ENCODE assay signal across 7 cellular contexts in the genomic region with DNA sequence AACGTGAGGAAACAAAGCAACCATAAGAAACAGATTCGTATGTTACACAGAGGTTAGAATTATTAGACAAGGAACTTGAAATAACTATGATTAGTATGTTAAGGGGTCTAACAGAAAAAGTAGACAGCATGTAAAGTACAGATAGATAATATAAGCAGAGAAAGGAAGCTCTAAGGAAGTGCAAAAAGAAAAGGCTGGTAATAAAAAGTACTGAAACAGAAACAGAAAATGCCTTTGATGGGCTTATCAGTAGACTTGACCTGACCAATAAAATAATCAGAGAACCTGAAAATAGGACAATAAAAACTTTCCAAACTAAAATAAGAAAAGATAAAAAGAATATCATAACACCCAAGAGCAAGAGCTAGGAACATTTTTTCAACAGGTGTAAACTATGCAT.
"Had no signal": no experiment of that assay in that cellular context is flagged by ENCODE, and none has a peak within 500 bp of the region (broad histone marks: within the 10 kb centered on the region; RNA-seq: fewer than 3 reads in every experiment).

No MANE protein-coding gene starts in this region.

- H3K9ac ChIP-seq: GM23248 had no signal

- H2AFZ ChIP-seq: GM23248 had no signal

- H3K27ac ChIP-seq: GM23248 had no signal

- DNase-seq: GM23248, GOT3, H7, HCEC 1CT, IMR-90 had no signal

- H3K4me3 ChIP-seq: GM23248, K562 had no signal

- FAIRE-seq: HTR-8/SVneo, K562 had no signal

- ATAC-seq: K562 had no signal
